In the genomic region with DNA sequence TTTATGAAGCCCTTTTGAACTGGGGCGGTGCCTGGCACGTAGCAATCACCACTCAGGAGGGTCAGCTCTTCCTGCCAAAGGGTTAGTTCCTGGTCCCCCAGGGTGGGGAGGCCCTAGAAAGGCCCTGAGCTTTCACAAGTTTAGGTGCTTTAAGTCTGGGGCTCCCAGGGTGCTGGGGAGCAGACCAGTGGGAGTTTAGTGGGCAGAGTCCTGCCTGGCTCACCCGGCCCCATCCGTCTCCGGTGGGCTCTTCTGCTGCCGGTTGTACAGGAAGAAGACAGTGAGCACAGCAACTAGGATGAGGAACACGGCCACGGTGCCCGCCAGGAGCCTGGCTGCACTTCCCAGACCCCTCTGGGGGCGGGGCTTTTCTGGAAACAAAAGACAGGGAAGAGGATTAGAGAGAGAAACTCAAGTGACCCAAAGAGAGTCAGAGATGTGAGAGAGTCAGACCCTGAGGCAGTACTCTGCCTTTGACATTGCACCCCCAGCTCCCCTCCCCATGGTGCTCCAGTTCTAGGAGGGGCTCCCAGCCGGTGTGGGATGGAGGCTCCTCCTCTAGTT, we compare ENCODE assay signal across 2 cellular contexts.
TF ChIP-seq lines count a peak whose summit lies in the region.

No MANE protein-coding gene starts in this region.

TF ChIP-seq in IMR-90, 13 proteins besides CTCF, POLR2A, EP300 and RAD21:
- TF ChIP-seq RCOR1 (IDR thresholded peaks at IDR 0.05; ENCODE audit: insufficient replicate concordance, low read length) (no peak), USF2 (IDR thresholded peaks at IDR 0.05; ENCODE audit: low read depth, low read length) (no peak), CEBPB (IDR thresholded peaks at IDR 0.05; ENCODE audit: low read depth, low read length) (no peak), BHLHE40 (IDR thresholded peaks at IDR 0.05; ENCODE audit: low read depth, low read length) (no peak), MAZ (IDR thresholded peaks at IDR 0.05; ENCODE audit: borderline replicate concordance, low read depth, low read length) (no peak), MXI1 (IDR thresholded peaks at IDR 0.05; ENCODE audit: borderline replicate concordance, low read depth, low read length) (no peak), NFE2L2 (IDR thresholded peaks at IDR 0.05; ENCODE audit: low read depth, low read length) (no peak), FOS (IDR thresholded peaks at IDR 0.05; ENCODE audit: low read depth, low read length) (no peak), RFX5 (IDR thresholded peaks at IDR 0.05; ENCODE audit: low read depth, low read length) (no peak), SMC3 (IDR thresholded peaks at IDR 0.05; ENCODE audit: low read depth, low read length) (no peak), ELK1 (IDR thresholded peaks at IDR 0.05; ENCODE audit: borderline replicate concordance, low read depth, low read length) (no peak), MAFK (IDR thresholded peaks at IDR 0.05; ENCODE audit: low read depth, low read length) (no peak), CHD1 (IDR thresholded peaks at IDR 0.05; ENCODE audit: low read depth, low read length) (no peak)

TF ChIP-seq in WTC11, 78 proteins besides CTCF, POLR2A, EP300 and RAD21 (continued from another document):
- TF ChIP-seq NR3C1 (CRISPR knock-in tag; conservative IDR thresholded peaks at IDR 0.05; ENCODE audit: low read depth) (no peak), AR (CRISPR knock-in tag; IDR thresholded peaks at IDR 0.05) (no peak), MYBL2 (CRISPR knock-in tag; IDR thresholded peaks at IDR 0.05) (no peak), SMAD4 (CRISPR knock-in tag; IDR thresholded peaks at IDR 0.05) (no peak), IRF1 (CRISPR knock-in tag; IDR thresholded peaks at IDR 0.05) (no peak), ESRRA (CRISPR knock-in tag; IDR thresholded peaks at IDR 0.05; ENCODE audit: borderline replicate concordance) (no peak)
- TF ChIP-seq, protein P1, sequence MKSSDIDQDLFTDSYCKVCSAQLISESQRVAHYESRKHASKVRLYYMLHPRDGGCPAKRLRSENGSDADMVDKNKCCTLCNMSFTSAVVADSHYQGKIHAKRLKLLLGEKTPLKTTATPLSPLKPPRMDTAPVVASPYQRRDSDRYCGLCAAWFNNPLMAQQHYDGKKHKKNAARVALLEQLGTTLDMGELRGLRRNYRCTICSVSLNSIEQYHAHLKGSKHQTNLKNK (CRISPR knock-in tag; IDR thresholded peaks at IDR 0.05), result no peak
- TF ChIP-seq, protein P2, sequence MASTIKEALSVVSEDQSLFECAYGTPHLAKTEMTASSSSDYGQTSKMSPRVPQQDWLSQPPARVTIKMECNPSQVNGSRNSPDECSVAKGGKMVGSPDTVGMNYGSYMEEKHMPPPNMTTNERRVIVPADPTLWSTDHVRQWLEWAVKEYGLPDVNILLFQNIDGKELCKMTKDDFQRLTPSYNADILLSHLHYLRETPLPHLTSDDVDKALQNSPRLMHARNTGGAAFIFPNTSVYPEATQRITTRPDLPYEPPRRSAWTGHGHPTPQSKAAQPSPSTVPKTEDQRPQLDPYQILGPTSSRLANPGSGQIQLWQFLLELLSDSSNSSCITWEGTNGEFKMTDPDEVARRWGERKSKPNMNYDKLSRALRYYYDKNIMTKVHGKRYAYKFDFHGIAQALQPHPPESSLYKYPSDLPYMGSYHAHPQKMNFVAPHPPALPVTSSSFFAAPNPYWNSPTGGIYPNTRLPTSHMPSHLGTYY (CRISPR knock-in tag; IDR thresholded peaks at IDR 0.05), result no peak
